Comparison of ENCODE assay signal across 19 cellular contexts in the genomic region with DNA sequence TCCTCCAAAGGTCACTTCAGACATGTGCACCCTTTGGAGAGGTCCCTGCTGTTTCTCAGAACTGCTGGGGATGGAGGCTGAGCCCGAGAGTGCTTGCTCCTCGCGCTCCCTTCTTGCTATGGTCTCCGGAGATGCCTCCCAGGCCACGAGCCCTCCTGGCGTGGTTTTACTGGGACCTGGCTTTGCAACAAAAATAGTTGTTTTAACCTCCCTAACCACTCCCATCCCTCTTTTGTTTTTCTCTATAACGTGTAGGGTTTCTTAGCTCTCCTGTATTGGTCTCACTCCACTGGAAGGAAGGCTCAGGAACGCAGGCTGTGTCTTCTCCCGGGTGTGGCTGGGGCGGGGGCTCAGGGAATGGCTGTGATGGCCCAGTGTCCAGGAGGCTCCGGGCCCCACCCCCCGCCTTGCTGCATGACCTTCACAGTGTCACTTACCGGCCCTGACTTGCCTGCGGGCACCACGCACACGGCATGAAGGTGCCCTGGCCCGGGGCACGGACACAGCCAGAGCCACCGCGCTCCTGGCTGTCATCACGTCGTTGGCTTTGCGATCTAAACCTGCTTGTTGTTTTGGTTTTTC. TPM values are rescaled to one million over a fixed set of nuclear protein-coding genes. Genes with fewer than 3 reads are reported as not detected.
DNase-seq lines count a peak whose midpoint lies in the region; ATAC-seq and TF ChIP-seq lines count a peak whose summit lies in the region.
"Had no signal": no experiment of that assay in that cellular context is flagged by ENCODE, and none has a peak within 500 bp of the region (broad histone marks: within the 10 kb centered on the region; RNA-seq: fewer than 3 reads in every experiment).

No MANE protein-coding gene starts in this region.

- POLR2A ChIA-PET in CD8-positive, alpha-beta memory T cell (lab: Charles Lee), result interaction anchor here (1.4 kb wide), 1 partner anchor 51 kb away, joined by 3 read pairs; the partner anchor contains the start of gene RNH1
- POLR2A ChIA-PET in naive thymus-derived CD8-positive, alpha-beta T cell (lab: Charles Lee), result interaction anchor here (1.1 to 1.2 kb wide), 2 partner anchors 143 to 221 kb away, joined by 3 read pairs; no protein-coding TSS in a partner anchor

- CTCF ChIA-PET in CD8-positive, alpha-beta memory T cell (lab: Charles Lee), result interaction anchor here (1.2 to 1.4 kb wide), 2 partner anchors 59 to 63 kb away, joined by 4 read pairs; no protein-coding TSS in a partner anchor

- WGBS in adrenal gland, 4 donors, result 43 to 61% (median 51%) methylated on average over 21 to 23 of the region's 23 CpGs

- H3K4me1 ChIP-seq in CD8-positive, alpha-beta memory T cell (ENCODE audit: insufficient read depth, low read length), result peaks cover 26% of the 10 kb centered on the region
- H3K4me1 ChIP-seq in adrenal gland (replicated peaks in 1 of 2) (peaks cover 5 to 20% of the 10 kb centered on the region in 2 donors), uterus (peaks cover 0 to 5% of the 10 kb centered on the region in 2 donors)

- intact Hi-C loops in adrenal gland (cut with DNase I), result loop anchor here in 1 of 2 donors (10.0 kb wide), 1 partner anchor 49 kb away; the partner anchor contains the start of gene RNH1
- intact Hi-C loops in left colon (cut with DNase I, micrococcal nuclease), result no loop called here
- intact Hi-C loops in uterus (cut with DNase I; ENCODE audit: low total_unique reads), result no loop called here

- H3K27me3 ChIP-seq in CD8-positive, alpha-beta memory T cell (ENCODE audit: insufficient read depth, low read length, poor library complexity, severe bottlenecking), result no peaks in the 10 kb centered on the region
- no peaks in the 10 kb centered on the region for H3K27me3 ChIP-seq in adrenal gland
- no peaks in the 10 kb centered on the region for H3K27me3 ChIP-seq in uterus
- H3K27me3 ChIP-seq: cardiac muscle cell had no signal

- peaks cover 14% of the 10 kb centered on the region for H3K36me3 ChIP-seq in CD8-positive, alpha-beta memory T cell (ENCODE audit: insufficient read depth, low read length)
- peaks cover 0 to 9% of the 10 kb centered on the region in 2 donors for H3K36me3 ChIP-seq in adrenal gland (replicated peaks in 1 of 2)
- H3K36me3 ChIP-seq in uterus, result no peaks in the 10 kb centered on the region
- H3K36me3 ChIP-seq: cardiac muscle cell, prostate gland had no signal

- no peaks in the 10 kb centered on the region for H3K27me3 Mint-ChIP-seq in CD8-positive, alpha-beta memory T cell
- H3K27me3 Mint-ChIP-seq in naive thymus-derived CD8-positive, alpha-beta T cell, result no peaks in the 10 kb centered on the region

- no peak for ATAC-seq in naive thymus-derived CD8-positive, alpha-beta T cell
- no peak for ATAC-seq in left colon
- ATAC-seq: HCT116 had no signal

- H3K4me3 ChIP-seq in CD8-positive, alpha-beta memory T cell (ENCODE audit: low read length), result no peak overlapping the region
- H3K4me3 ChIP-seq in adrenal gland, result no peak overlapping the region
- H3K4me3 ChIP-seq in uterus, result no peak overlapping the region
- H3K4me3 ChIP-seq: cardiac muscle cell, prostate gland had no signal

- no peak overlapping the region for H3K27ac ChIP-seq in CD8-positive, alpha-beta memory T cell (ENCODE audit: low read depth, low read length)
- H3K27ac ChIP-seq in adrenal gland (peak overlapping the region in 2 of 5 donors; percentile 63), uterus (no peak overlapping the region)
- H3K27ac ChIP-seq: cardiac muscle cell, prostate gland had no signal

- peaks cover 0 to 33% (median 0%) of the 10 kb centered on the region in 3 donors for H3K36me3 Mint-ChIP-seq in CD8-positive, alpha-beta memory T cell
- peaks cover 0 to 18% (median 2%) of the 10 kb centered on the region in 3 donors for H3K36me3 Mint-ChIP-seq in naive thymus-derived CD8-positive, alpha-beta T cell

- TF ChIP-seq POLR2A in adrenal gland (IDR thresholded peaks at IDR 0.05), result peak in 1 of 2 donors; percentile 32
- TF ChIP-seq POLR2A in uterus (IDR thresholded peaks at IDR 0.05), result no peak

- DNase-seq in CD8-positive, alpha-beta memory T cell, result no peak
- peak in 6 of 7 donors; percentile 53 to 79 (median 70) for DNase-seq in adrenal gland
- DNase-seq in naive thymus-derived CD8-positive, alpha-beta T cell, result no peak
- DNase-seq in amygdala (lab: John Stamatoyannopoulos, UW), result no peak
- no peak for DNase-seq in left colon
- no peak for DNase-seq in uterus
- DNase-seq: activated CD4-positive, alpha-beta T cell treated with anti-CD3 and anti-CD28 coated beads, Interleukin-2, amount 50 U/mL, for 1 hour; activated T-cell treated with anti-CD3 and anti-CD28 coated beads, Interleukin-2, amount 50 U/mL, for 1 hour; effector CD8-positive, alpha-beta T cell; GF-D8; hippocampal formation; MV-4-11; NCI-H526 treated with DMSO at 0.1 percent for 48 hours; OCI-M1; SK-N-SH had no signal

- peak overlapping the region in 7 of 8 donors; percentile 14 to 95 (median 82) for H3K27ac Mint-ChIP-seq in CD8-positive, alpha-beta memory T cell
- H3K27ac Mint-ChIP-seq in naive thymus-derived CD8-positive, alpha-beta T cell, result peak overlapping the region; percentile 33 to 98 (median 76)

- TF ChIP-seq CTCF in adrenal gland (IDR thresholded peaks at IDR 0.05) (no peak), uterus (IDR thresholded peaks at IDR 0.05) (no peak)

- no peaks in the 10 kb centered on the region for H3K9me3 Mint-ChIP-seq in CD8-positive, alpha-beta memory T cell
- no peaks in the 10 kb centered on the region for H3K9me3 Mint-ChIP-seq in naive thymus-derived CD8-positive, alpha-beta T cell

- peak overlapping the region in 2 of 7 donors; percentile 11 to 65 for H3K4me3 Mint-ChIP-seq in CD8-positive, alpha-beta memory T cell
- H3K4me3 Mint-ChIP-seq in naive thymus-derived CD8-positive, alpha-beta T cell, result peak overlapping the region in 1 of 10 donors; percentile 51

- H3K4me1 Mint-ChIP-seq in CD8-positive, alpha-beta memory T cell, result peaks cover 30 to 39% (median 32%) of the 10 kb centered on the region in 3 donors
- H3K4me1 Mint-ChIP-seq in naive thymus-derived CD8-positive, alpha-beta T cell, result peaks cover 29 to 62% (median 41%) of the 10 kb centered on the region in 4 donors

- H3K9me3 ChIP-seq in CD8-positive, alpha-beta memory T cell (ENCODE audit: low read length), result no peaks in the 10 kb centered on the region
- no peaks in the 10 kb centered on the region for H3K9me3 ChIP-seq in adrenal gland (replicated peaks in 1 of 3)
- no peaks in the 10 kb centered on the region for H3K9me3 ChIP-seq in uterus
- H3K9me3 ChIP-seq: prostate gland, SK-N-SH had no signal

RNA-seq across cellular contexts. Expression of gene PTDSS2, which starts 5.6 kb away (rescaled TPM):
- total RNA-seq in CD8-positive, alpha-beta memory T cell, result 10 to 100 TPM; 26.2 to 28.4 TPM
- polyA plus RNA-seq in CD8-positive, alpha-beta memory T cell, result 11.5 TPM
- total RNA-seq in adrenal gland (10 to 100 TPM; 30.4 to 85.9 (median 44.7) TPM), left colon (10 to 100 TPM; 23.3 to 27.4 TPM), uterus (10 to 100 TPM; 20.7 to 43.7 (median 22.8) TPM)
- 100 to 1,000 TPM in 1 of 3 donors, 10 to 100 TPM in 2; 11.0 to 109 (median 53.7) TPM for polyA plus RNA-seq in adrenal gland
- 10 to 100 TPM; 25.9 to 30.2 TPM for total RNA-seq in naive thymus-derived CD8-positive, alpha-beta T cell
- polyA plus RNA-seq in naive thymus-derived CD8-positive, alpha-beta T cell, result 10 to 100 TPM in 2 of 3 donors, 1 to 10 TPM in 1; 9.0 to 13.0 (median 11.6) TPM

RNA-seq across cellular contexts. Expression of gene ANO9, which starts 13.8 kb away (rescaled TPM):
- total RNA-seq in CD8-positive, alpha-beta memory T cell, result 10 to 100 TPM; 25.3 to 26.4 TPM
- polyA plus RNA-seq in CD8-positive, alpha-beta memory T cell, result 12.2 TPM
- total RNA-seq in adrenal gland (1 to 10 TPM in 1 of 8 donors, under 1 TPM in 3, not detected in 4; 0.52 to 2.2 (median 0.79) TPM), left colon (100 to 1,000 TPM; 141 to 180 TPM), uterus (1 to 10 TPM in 2 of 4 donors, under 1 TPM in 2; 0.59 to 8.2 (median 1.1) TPM)
- polyA plus RNA-seq in adrenal gland, result 1 to 10 TPM in 2 of 3 donors, under 1 TPM in 1; 0.07 to 2.9 (median 1.2) TPM
- total RNA-seq in naive thymus-derived CD8-positive, alpha-beta T cell, result 10 to 100 TPM; 70.1 to 78.6 TPM
- polyA plus RNA-seq in naive thymus-derived CD8-positive, alpha-beta T cell, result 1 to 10 TPM; 4.8 to 8.6 (median 7.3) TPM
- total RNA-seq: fibroblast of lung had no signal
- polyA plus RNA-seq: fibroblast of lung had no signal

RNA-seq across cellular contexts. Expression of gene SIGIRR, which starts 40.9 kb away (rescaled TPM):
- total RNA-seq in CD8-positive, alpha-beta memory T cell, result 10 to 100 TPM; 54.2 to 59.4 TPM
- polyA plus RNA-seq in CD8-positive, alpha-beta memory T cell, result 267 TPM
- total RNA-seq in adrenal gland, result 10 to 100 TPM in 7 of 8 donors, 1 to 10 TPM in 1; 7.9 to 70.0 (median 21.6) TPM
- 100 to 1,000 TPM in 1 of 3 donors, 10 to 100 TPM in 1, 1 to 10 TPM in 1; 2.7 to 111 (median 80.4) TPM for polyA plus RNA-seq in adrenal gland
- total RNA-seq in naive thymus-derived CD8-positive, alpha-beta T cell, result 100 to 1,000 TPM; 332 to 337 TPM
- 100 to 1,000 TPM; 195 to 233 (median 206) TPM for polyA plus RNA-seq in naive thymus-derived CD8-positive, alpha-beta T cell
- total RNA-seq in left colon, result 100 to 1,000 TPM; 123 to 152 TPM
- total RNA-seq in uterus, result 10 to 100 TPM; 13.3 to 61.5 (median 38.4) TPM

RNA-seq across cellular contexts. Expression of gene RNH1, which starts 51.4 kb away (rescaled TPM):
- 100 to 1,000 TPM; 118 to 125 TPM for total RNA-seq in CD8-positive, alpha-beta memory T cell
- 183 TPM for polyA plus RNA-seq in CD8-positive, alpha-beta memory T cell
- total RNA-seq in adrenal gland (100 to 1,000 TPM; 190 to 342 (median 264) TPM), left colon (100 to 1,000 TPM; 104 to 124 TPM), uterus (100 to 1,000 TPM; 111 to 175 (median 142) TPM)
- polyA plus RNA-seq in adrenal gland, result 100 to 1,000 TPM in 2 of 3 donors, 10 to 100 TPM in 1; 36.3 to 125 (median 110) TPM
- total RNA-seq in naive thymus-derived CD8-positive, alpha-beta T cell, result 100 to 1,000 TPM; 102 to 107 TPM
- 100 to 1,000 TPM; 152 to 198 (median 170) TPM for polyA plus RNA-seq in naive thymus-derived CD8-positive, alpha-beta T cell

Comparison
In these comparisons a context has a peak if more than half of its experiments do, and no peak if none do; other contexts are left out.
1. DNase-seq: peak in adrenal gland (6 of 7); none in CD8-positive, alpha-beta memory T cell (0 of 5), naive thymus-derived CD8-positive, alpha-beta T cell (0 of 10), amygdala (0 of 56), left colon (0 of 2) and uterus (0 of 2).